8 cellular contexts compared by ENCODE assay signal in the genomic region with DNA sequence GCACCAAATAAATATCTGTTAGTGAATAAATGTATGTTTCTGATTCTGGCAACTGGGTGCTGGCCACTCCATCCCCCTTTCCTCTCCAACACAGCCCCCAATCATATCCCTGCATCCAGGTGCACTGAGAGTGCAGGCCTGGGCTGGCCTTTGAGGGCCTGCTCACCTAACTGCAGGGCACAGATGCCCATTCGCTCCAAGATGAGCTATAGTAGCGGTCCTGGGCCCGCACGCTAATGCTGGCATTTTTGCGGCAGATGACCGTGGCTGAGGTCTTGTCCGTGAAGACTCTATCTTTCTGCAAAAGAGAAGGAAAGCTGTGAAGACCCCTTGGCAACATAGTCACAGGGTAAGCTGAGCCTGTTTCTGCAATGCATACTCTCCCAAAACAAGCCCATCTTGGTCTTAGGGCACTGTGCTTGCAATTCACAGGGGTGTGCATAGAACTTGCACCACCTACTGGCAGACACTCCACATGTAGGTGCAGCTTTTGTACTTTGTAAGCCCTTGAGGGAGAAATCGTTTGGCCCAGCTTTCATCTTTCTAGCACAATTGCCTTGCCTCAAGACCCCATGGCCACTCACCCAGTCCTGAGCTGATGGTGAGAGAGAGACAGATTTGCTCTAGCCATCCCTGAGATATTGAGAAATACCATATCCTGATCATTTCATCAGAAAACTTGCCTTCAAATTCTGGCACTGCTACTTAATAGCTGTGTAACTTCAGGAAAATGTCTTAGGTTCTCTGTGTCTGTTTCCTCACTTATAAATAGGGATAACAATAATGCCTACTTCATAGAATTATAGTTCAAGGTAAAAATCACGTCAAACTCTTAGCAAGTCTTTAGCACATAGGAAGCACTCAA. TPM values are rescaled to one million over a fixed set of nuclear protein-coding genes. Genes with fewer than 3 reads are reported as not detected.
DNase-seq lines count a peak whose midpoint lies in the region; ATAC-seq and TF ChIP-seq lines count a peak whose summit lies in the region.

No MANE protein-coding gene starts in this region.

- no peak for ATAC-seq in GM19324 (IDR thresholded peaks at IDR 0.05; ENCODE audit: low FRiP score, unreplicated experiment)
- no peak for ATAC-seq in HG03342 (IDR thresholded peaks at IDR 0.05; ENCODE audit: unreplicated experiment)

- peak; percentile 70 for TF ChIP-seq CTCF in 22Rv1 (IDR thresholded peaks at IDR 0.05)

- no peak overlapping the region for H3K27ac ChIP-seq in 22Rv1

- DNase-seq in ELF-1 (ENCODE audit: low read depth, low spot score) (peak; percentile 52), HuH-7.5 (ENCODE audit: low spot score) (peak; percentile 23), T follicular helper cell (ENCODE audit: low read depth) (peak; percentile 19), dermis microvascular lymphatic vessel endothelial cell (ENCODE audit: low read depth in 2 of 2) (peak; percentile 45 to 61), mucosa of gallbladder (ENCODE audit: low spot score) (peak; percentile 29)

RNA-seq across cellular contexts. Expression of a gene that starts 13.5 kb away (rescaled TPM):
- total RNA-seq in dermis microvascular lymphatic vessel endothelial cell (not detected in 2 replicates), mucosa of gallbladder (not detected)

RNA-seq across cellular contexts. Expression of a gene that starts 53.7 kb away (rescaled TPM):
- 10.3 and 11.3 TPM in 2 replicates for total RNA-seq in dermis microvascular lymphatic vessel endothelial cell
- 18.7 TPM for total RNA-seq in mucosa of gallbladder
